ENCODE assay signal across 20 cellular contexts in genomic region chr20:45827712-45828111, GRCh38. TPM values are rescaled to one million over a fixed set of nuclear protein-coding genes. Genes with fewer than 3 reads are reported as not detected.
"Had no signal": no experiment of that assay in that cellular context is flagged by ENCODE, and none has a peak within 500 bp of the region (broad histone marks: within the 10 kb centered on the region; RNA-seq: fewer than 3 reads in every experiment).

No MANE protein-coding gene starts in this region.

- H3K4me3 Mint-ChIP-seq: activated naive CD4-positive, alpha-beta T cell treated with anti-CD3 and anti-CD28 coated beads, Interleukin-2, amount 50 U/mL, for 24 hours; central memory CD8-positive, alpha-beta T cell; memory B cell; T-helper 1 cell treated with Interleukin-12 subunit alpha and Interleukin-12 subunit beta and Interleukin-4 antibody, amounts not matched to agents 30 μg/mL and 1 μg/mL, for 36 hours; WTC11 had no signal

- H3K9me3 ChIP-seq: adrenal gland, colonic mucosa, heart right ventricle had no signal

- H3K27ac ChIP-seq: colonic mucosa had no signal

- H3K27me3 ChIP-seq: adrenal gland, colonic mucosa had no signal

- H3K36me3 Mint-ChIP-seq: activated naive CD4-positive, alpha-beta T cell treated with anti-CD3 and anti-CD28 coated beads, Interleukin-2, amount 50 U/mL, for 24 hours; memory B cell; WTC11 had no signal

- ATAC-seq: heart right ventricle, left colon, sciatic nerve, WTC11 had no signal

- H3K36me3 ChIP-seq: adrenal gland, colonic mucosa, heart right ventricle had no signal

- H3K9me3 Mint-ChIP-seq: activated naive CD4-positive, alpha-beta T cell treated with anti-CD3 and anti-CD28 coated beads, Interleukin-2, amount 50 U/mL, for 24 hours; central memory CD8-positive, alpha-beta T cell; memory B cell; T-helper 1 cell treated with Interleukin-12 subunit alpha and Interleukin-12 subunit beta and Interleukin-4 antibody, amounts not matched to agents 30 μg/mL and 1 μg/mL, for 36 hours; WTC11 had no signal

- H3K27ac Mint-ChIP-seq: activated naive CD4-positive, alpha-beta T cell treated with anti-CD3 and anti-CD28 coated beads, Interleukin-2, amount 50 U/mL, for 24 hours; memory B cell; T-helper 1 cell treated with Interleukin-12 subunit alpha and Interleukin-12 subunit beta and Interleukin-4 antibody, amounts not matched to agents 30 μg/mL and 1 μg/mL, for 36 hours had no signal

- H3K9ac ChIP-seq: parathyroid adenoma had no signal

- H3K79me2 ChIP-seq: parathyroid adenoma had no signal

- DNase-seq: activated gamma-delta T cell treated with Interleukin-2 at 50 U/mL for 16 hours; activated T-cell treated with anti-CD3 and anti-CD28 coated beads, Interleukin-2, amount 50 U/mL, for 1 hour; adrenal gland; colonic mucosa; heart right ventricle; islet precursor cell; left colon; nucleus accumbens; stimulated activated CD4-positive, alpha-beta T cell treated with anti-CD3 and anti-CD28 coated beads, Interleukin-2, amount 100 ng/mL, for 48 hours; stimulated activated naive CD4-positive, alpha-beta T cell; T1000; trophoblast cell had no signal

- FAIRE-seq: astrocyte had no signal

- H3K4me3 ChIP-seq: adrenal gland, colonic mucosa, heart right ventricle had no signal

RNA-seq across cellular contexts. Expression of gene TNNC2, which starts 0.6 kb away (rescaled TPM):
- total RNA-seq: astrocyte had no signal
